Comparison of ENCODE assay signal across 25 cellular contexts in the genomic region with DNA sequence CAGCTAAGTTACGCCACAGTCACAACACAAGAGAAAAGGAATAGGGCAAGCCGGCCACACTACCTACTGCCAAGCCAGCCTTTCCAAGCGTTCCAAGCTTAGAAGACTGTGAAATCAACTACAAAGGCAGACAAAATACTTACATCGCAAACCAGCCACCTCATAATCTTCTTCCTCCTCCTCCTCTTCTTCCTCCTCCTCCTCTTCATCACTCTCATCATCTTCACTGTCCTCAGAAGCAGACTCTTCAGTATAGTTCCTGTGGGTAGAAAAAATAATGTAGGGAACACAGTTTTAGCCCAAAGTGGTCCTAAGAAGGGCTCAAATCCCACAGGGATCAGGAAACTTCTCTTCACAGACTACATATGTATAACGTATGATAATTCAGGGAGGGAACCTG. TPM values are rescaled to one million over a fixed set of nuclear protein-coding genes. Genes with fewer than 3 reads are reported as not detected.
A peak's percentile ranks its signal among the peaks of the same experiment; 100 is the strongest.
DNase-seq lines count a peak whose midpoint lies in the region; ATAC-seq, FAIRE-seq and TF ChIP-seq lines count a peak whose summit lies in the region.
"Had no signal": no experiment of that assay in that cellular context is flagged by ENCODE, and none has a peak within 500 bp of the region (broad histone marks: within the 10 kb centered on the region; RNA-seq: fewer than 3 reads in every experiment).

No MANE protein-coding gene starts in this region.

- POLR2A ChIA-PET in activated CD8-positive, alpha-beta T cell treated with anti-CD3 and anti-CD28 coated beads for 36 hours (lab: Charles Lee), result no interaction called here
- POLR2A ChIA-PET in activated CD8-positive, alpha-beta T cell treated with anti-CD3 and anti-CD28 coated beads, Interleukin-2, amount 10 ng/mL, durations not matched to agents 7 days and 5 days (lab: Charles Lee), result no interaction called here
- POLR2A ChIA-PET in naive thymus-derived CD4-positive, alpha-beta T cell (lab: Charles Lee), result no interaction called here

- H3K27me3 Mint-ChIP-seq in activated CD8-positive, alpha-beta T cell treated with anti-CD3 and anti-CD28 coated beads for 36 hours, result no peaks in the 10 kb centered on the region
- H3K27me3 Mint-ChIP-seq in activated CD8-positive, alpha-beta T cell treated with anti-CD3 and anti-CD28 coated beads, Interleukin-2, amount 10 ng/mL, durations not matched to agents 7 days and 5 days (ENCODE audit: low read depth), result no peaks in the 10 kb centered on the region
- no peaks in the 10 kb centered on the region for H3K27me3 Mint-ChIP-seq in stimulated activated naive CD8-positive, alpha-beta T cell treated with anti-CD3 and anti-CD28 coated beads, Interleukin-15, Interleukin-2, amounts not matched to agents 100 ng/mL and 50 ng/mL, for 24 hours
- H3K27me3 Mint-ChIP-seq in naive thymus-derived CD4-positive, alpha-beta T cell, result no peaks in the 10 kb centered on the region
- H3K27me3 Mint-ChIP-seq: CD8-positive, alpha-beta memory T cell had no signal

- no peak overlapping the region for H3K4me3 Mint-ChIP-seq in activated CD8-positive, alpha-beta T cell treated with anti-CD3 and anti-CD28 coated beads for 36 hours
- no peak overlapping the region for H3K4me3 Mint-ChIP-seq in activated CD8-positive, alpha-beta T cell treated with anti-CD3 and anti-CD28 coated beads, Interleukin-2, amount 10 ng/mL, durations not matched to agents 7 days and 5 days
- H3K4me3 Mint-ChIP-seq in stimulated activated naive CD8-positive, alpha-beta T cell treated with anti-CD3 and anti-CD28 coated beads, Interleukin-15, Interleukin-2, amounts not matched to agents 100 ng/mL and 50 ng/mL, for 24 hours, result no peak overlapping the region
- no peak overlapping the region for H3K4me3 Mint-ChIP-seq in naive thymus-derived CD4-positive, alpha-beta T cell
- H3K4me3 Mint-ChIP-seq: CD8-positive, alpha-beta memory T cell had no signal

- no peak for DNase-seq in activated CD8-positive, alpha-beta T cell treated with anti-CD3 and anti-CD28 coated beads for 36 hours
- no peak for DNase-seq in activated CD8-positive, alpha-beta T cell treated with anti-CD3 and anti-CD28 coated beads, Interleukin-2, amount 10 ng/mL, durations not matched to agents 7 days and 5 days
- DNase-seq in stimulated activated naive CD8-positive, alpha-beta T cell treated with anti-CD3 and anti-CD28 coated beads, Interleukin-15, Interleukin-2, amounts not matched to agents 100 U/mL and 50 U/mL, for 24 hours, result no peak
- DNase-seq in naive thymus-derived CD4-positive, alpha-beta T cell, result no peak
- DNase-seq in vagina (ENCODE audit: extremely low spot score in 2 of 2) (no peak), GM12891 (ENCODE audit: insufficient read length, low spot score) (no peak), esophagus muscularis mucosa (ENCODE audit: extremely low spot score) (no peak)
- DNase-seq: ACHN; Calu3; CD8-positive, alpha-beta memory T cell; DMS153; GOT3; HCEC 1CT; MM.1S; NCI-H1048; NCI-H187; NCI-H446; NCI-H526; Peyer's patch had no signal

- no peak for FAIRE-seq in GM12891 (lab: Jason Lieb, UNC)
- FAIRE-seq: GM12892 had no signal

- H3K4me1 ChIP-seq in naive thymus-derived CD4-positive, alpha-beta T cell (ENCODE audit: control insufficient read depth in 2 of 2, insufficient read depth in 2 of 2, low read length in 2 of 2), result peaks cover 0 to 3% of the 10 kb centered on the region in 2 donors
- H3K4me1 ChIP-seq in vagina (no peaks in the 10 kb centered on the region), esophagus muscularis mucosa (peaks cover 5 to 27% (median 15%) of the 10 kb centered on the region in 4 donors)
- H3K4me1 ChIP-seq: BLaER1, Peyer's patch had no signal

- intact Hi-C loops in activated CD8-positive, alpha-beta T cell treated with anti-CD3 and anti-CD28 coated beads for 36 hours (cut with micrococcal nuclease), result no loop called here
- intact Hi-C loops in naive thymus-derived CD4-positive, alpha-beta T cell (cut with micrococcal nuclease), result no loop called here
- intact Hi-C loops in vagina (cut with DNase I), result no loop called here
- intact Hi-C loops in esophagus muscularis mucosa (cut with DNase I), result no loop called here

- no peaks in the 10 kb centered on the region for H3K9me3 ChIP-seq in naive thymus-derived CD4-positive, alpha-beta T cell (ENCODE audit: control insufficient read depth in 2 of 3, low read length in 3 of 3)
- H3K9me3 ChIP-seq in vagina (no peaks in the 10 kb centered on the region), esophagus muscularis mucosa (no peaks in the 10 kb centered on the region)
- H3K9me3 ChIP-seq: BLaER1, Peyer's patch had no signal

- H3K27me3 ChIP-seq in naive thymus-derived CD4-positive, alpha-beta T cell (ENCODE audit: control insufficient read depth in 2 of 2, insufficient read depth in 2 of 2, low read length in 2 of 2), result no peaks in the 10 kb centered on the region
- H3K27me3 ChIP-seq in vagina (no peaks in the 10 kb centered on the region), esophagus muscularis mucosa (no peaks in the 10 kb centered on the region)
- H3K27me3 ChIP-seq: BLaER1, Peyer's patch had no signal

- H3K36me3 Mint-ChIP-seq in activated CD8-positive, alpha-beta T cell treated with anti-CD3 and anti-CD28 coated beads for 36 hours (ENCODE audit: low read depth), result peaks cover 78% of the 10 kb centered on the region
- H3K36me3 Mint-ChIP-seq in activated CD8-positive, alpha-beta T cell treated with anti-CD3 and anti-CD28 coated beads, Interleukin-2, amount 10 ng/mL, durations not matched to agents 7 days and 5 days (ENCODE audit: low read depth), result peaks cover 92% of the 10 kb centered on the region
- H3K36me3 Mint-ChIP-seq in stimulated activated naive CD8-positive, alpha-beta T cell treated with anti-CD3 and anti-CD28 coated beads, Interleukin-15, Interleukin-2, amounts not matched to agents 100 ng/mL and 50 ng/mL, for 24 hours (ENCODE audit: low read depth), result peaks cover 87% of the 10 kb centered on the region
- H3K36me3 Mint-ChIP-seq in naive thymus-derived CD4-positive, alpha-beta T cell, result peaks cover 13 to 62% (median 41%) of the 10 kb centered on the region in 5 donors

- CTCF ChIA-PET in activated CD8-positive, alpha-beta T cell treated with anti-CD3 and anti-CD28 coated beads for 36 hours (lab: Charles Lee), result no interaction called here
- CTCF ChIA-PET in activated CD8-positive, alpha-beta T cell treated with anti-CD3 and anti-CD28 coated beads, Interleukin-2, amount 10 ng/mL, durations not matched to agents 7 days and 5 days (lab: Charles Lee), result interaction anchor here (2.7 kb wide), 1 partner anchor 123 kb away, joined by 10 read pairs; no protein-coding TSS in a partner anchor
- CTCF ChIA-PET in naive thymus-derived CD4-positive, alpha-beta T cell (lab: Charles Lee), result interaction anchor here (0.6 kb wide), 1 partner anchor 75 kb away, joined by 3 read pairs; no protein-coding TSS in a partner anchor

- H3K4me3 ChIP-seq in naive thymus-derived CD4-positive, alpha-beta T cell (ENCODE audit: low read length), result no peak overlapping the region
- no peak overlapping the region for H3K4me3 ChIP-seq in vagina
- no peak overlapping the region for H3K4me3 ChIP-seq in esophagus muscularis mucosa
- H3K4me3 ChIP-seq: BLaER1, Peyer's patch had no signal

- peaks cover 25% of the 10 kb centered on the region for H3K4me1 Mint-ChIP-seq in activated CD8-positive, alpha-beta T cell treated with anti-CD3 and anti-CD28 coated beads for 36 hours (ENCODE audit: low read depth)
- peaks cover 22% of the 10 kb centered on the region for H3K4me1 Mint-ChIP-seq in activated CD8-positive, alpha-beta T cell treated with anti-CD3 and anti-CD28 coated beads, Interleukin-2, amount 10 ng/mL, durations not matched to agents 7 days and 5 days (ENCODE audit: low read depth)
- peaks cover 28% of the 10 kb centered on the region for H3K4me1 Mint-ChIP-seq in stimulated activated naive CD8-positive, alpha-beta T cell treated with anti-CD3 and anti-CD28 coated beads, Interleukin-15, Interleukin-2, amounts not matched to agents 100 ng/mL and 50 ng/mL, for 24 hours (ENCODE audit: low read depth)
- peaks cover 4 to 27% (median 7%) of the 10 kb centered on the region in 7 donors for H3K4me1 Mint-ChIP-seq in naive thymus-derived CD4-positive, alpha-beta T cell

- no peak for TF ChIP-seq EP300 in esophagus muscularis mucosa (IDR thresholded peaks at IDR 0.05)

- H3K27ac Mint-ChIP-seq in activated CD8-positive, alpha-beta T cell treated with anti-CD3 and anti-CD28 coated beads for 36 hours, result peak overlapping the region; percentile 26
- H3K27ac Mint-ChIP-seq in activated CD8-positive, alpha-beta T cell treated with anti-CD3 and anti-CD28 coated beads, Interleukin-2, amount 10 ng/mL, durations not matched to agents 7 days and 5 days, result no peak overlapping the region
- H3K27ac Mint-ChIP-seq in stimulated activated naive CD8-positive, alpha-beta T cell treated with anti-CD3 and anti-CD28 coated beads, Interleukin-15, Interleukin-2, amounts not matched to agents 100 ng/mL and 50 ng/mL, for 24 hours, result peak overlapping the region; percentile 38
- H3K27ac Mint-ChIP-seq in naive thymus-derived CD4-positive, alpha-beta T cell, result peak overlapping the region in 5 of 9 donors; percentile 12 to 87 (median 66)

- TF ChIP-seq POLR2A in vagina (IDR thresholded peaks at IDR 0.05), result no peak
- TF ChIP-seq POLR2A in GM12891 (IDR thresholded peaks at IDR 0.05; ENCODE audit: low read depth, low read length), result no peak
- TF ChIP-seq POLR2A in esophagus muscularis mucosa (IDR thresholded peaks at IDR 0.05; ENCODE audit: low read depth), result no peak

- H3K27ac ChIP-seq in naive thymus-derived CD4-positive, alpha-beta T cell (ENCODE audit: low read depth, low read length), result no peak overlapping the region
- H3K27ac ChIP-seq in vagina, result peak overlapping the region; percentile 28
- no peak overlapping the region for H3K27ac ChIP-seq in esophagus muscularis mucosa (replicated peaks in 1 of 4)
- H3K27ac ChIP-seq: 22Rv1, BLaER1, Peyer's patch had no signal

- 93% methylated on average over 5 of the region's 5 CpGs for WGBS in esophagus muscularis mucosa

- peaks cover 26 to 92% (median 27%) of the 10 kb centered on the region in 3 experiments for H3K36me3 ChIP-seq in naive thymus-derived CD4-positive, alpha-beta T cell (ENCODE audit: control insufficient read depth in 2 of 3, insufficient read depth in 3 of 3, low read length in 3 of 3)
- peaks cover 19 to 87% of the 10 kb centered on the region in 2 donors for H3K36me3 ChIP-seq in vagina
- H3K36me3 ChIP-seq in esophagus muscularis mucosa, result peaks cover 65 to 96% (median 93%) of the 10 kb centered on the region in 4 donors

- TF ChIP-seq CTCF in activated CD8-positive, alpha-beta T cell treated with anti-CD3 and anti-CD28 coated beads for 36 hours (IDR thresholded peaks at IDR 0.05), result no peak
- TF ChIP-seq CTCF in vagina (IDR thresholded peaks at IDR 0.05) (no peak), esophagus muscularis mucosa (IDR thresholded peaks at IDR 0.05) (no peak)

- ATAC-seq in activated CD8-positive, alpha-beta T cell treated with anti-CD3 and anti-CD28 coated beads for 36 hours, result no peak
- no peak for ATAC-seq in activated CD8-positive, alpha-beta T cell treated with anti-CD3 and anti-CD28 coated beads, Interleukin-2, amount 10 ng/mL, durations not matched to agents 7 days and 5 days
- no peak for ATAC-seq in stimulated activated naive CD8-positive, alpha-beta T cell treated with anti-CD3 and anti-CD28 coated beads, Interleukin-15, Interleukin-2, amounts not matched to agents 100 U/mL and 50 U/mL, for 24 hours
- no peak for ATAC-seq in naive thymus-derived CD4-positive, alpha-beta T cell

- no peaks in the 10 kb centered on the region for H3K9me3 Mint-ChIP-seq in activated CD8-positive, alpha-beta T cell treated with anti-CD3 and anti-CD28 coated beads for 36 hours
- H3K9me3 Mint-ChIP-seq in activated CD8-positive, alpha-beta T cell treated with anti-CD3 and anti-CD28 coated beads, Interleukin-2, amount 10 ng/mL, durations not matched to agents 7 days and 5 days (ENCODE audit: insufficient read depth), result no peaks in the 10 kb centered on the region
- no peaks in the 10 kb centered on the region for H3K9me3 Mint-ChIP-seq in stimulated activated naive CD8-positive, alpha-beta T cell treated with anti-CD3 and anti-CD28 coated beads, Interleukin-15, Interleukin-2, amounts not matched to agents 100 ng/mL and 50 ng/mL, for 24 hours
- no peaks in the 10 kb centered on the region for H3K9me3 Mint-ChIP-seq in naive thymus-derived CD4-positive, alpha-beta T cell
- H3K9me3 Mint-ChIP-seq: CD8-positive, alpha-beta memory T cell had no signal

RNA-seq across cellular contexts. Expression of a gene that starts 13.5 kb away (rescaled TPM):
- under 1 TPM in 1 of 2 experiments, not detected in 1; 0.43 TPM for total RNA-seq in activated CD8-positive, alpha-beta T cell treated with anti-CD3 and anti-CD28 coated beads for 36 hours
- total RNA-seq in activated CD8-positive, alpha-beta T cell treated with anti-CD3 and anti-CD28 coated beads, Interleukin-2, amount 10 ng/mL, durations not matched to agents 7 days and 5 days, result under 1 TPM; 0.10 to 0.11 TPM
- total RNA-seq in naive thymus-derived CD4-positive, alpha-beta T cell, result under 1 TPM in 3 of 5 experiments, not detected in 2; 0.15 to 0.24 (median 0.22) TPM
- under 1 TPM; 0.07 to 0.18 TPM for polyA plus RNA-seq in naive thymus-derived CD4-positive, alpha-beta T cell
- total RNA-seq in vagina (1.7 TPM), esophagus muscularis mucosa (1 to 10 TPM in 2 of 4 donors, under 1 TPM in 2; under 0.01 to 1.7 (median 1.1) TPM)
- 0.05 TPM for polyA plus RNA-seq in GM12891 (2012; ENCODE audit: low read depth, missing spikeins)
- total RNA-seq: G401, OCI-LY7 had no signal
- polyA plus RNA-seq: CD8-positive, alpha-beta memory T cell had no signal
